In genomic region chr2:210267698-210268097, GRCh38 we compare ENCODE assay signal across 26 cellular contexts. TPM values are rescaled to one million over a fixed set of nuclear protein-coding genes. Genes with fewer than 3 reads are reported as not detected.
A peak's percentile ranks its signal among the peaks of the same experiment; 100 is the strongest.
DNase-seq lines count a peak whose midpoint lies in the region; ATAC-seq and TF ChIP-seq lines count a peak whose summit lies in the region.
"Had no signal": no experiment of that assay in that cellular context is flagged by ENCODE, and none has a peak within 500 bp of the region (broad histone marks: within the 10 kb centered on the region; RNA-seq: fewer than 3 reads in every experiment).

No MANE protein-coding gene starts in this region.

- no peak overlapping the region for H3K27ac ChIP-seq in spleen

- 86 to 94% (median 90%) methylated on average over 1 of the region's 1 CpG for WGBS in spleen, 5 donors

- ATAC-seq in GM18861 (IDR thresholded peaks at IDR 0.05; ENCODE audit: unreplicated experiment) (peak; percentile 71), GM19463 (IDR thresholded peaks at IDR 0.05; ENCODE audit: unreplicated experiment) (peak; percentile 57), HG03159 (IDR thresholded peaks at IDR 0.05; ENCODE audit: unreplicated experiment) (peak; percentile 65), GM19328 (IDR thresholded peaks at IDR 0.05; ENCODE audit: unreplicated experiment) (no peak)
- ATAC-seq: CD8-positive, alpha-beta T cell; Panc1; SK-N-SH treated with all-trans-retinoic acid at 6 μM for 48 hours had no signal

- no peaks in the 10 kb centered on the region for H3K9me3 ChIP-seq in spleen

- no peaks in the 10 kb centered on the region for H3K36me3 ChIP-seq in spleen

- TF ChIP-seq POLR2A in spleen (IDR thresholded peaks at IDR 0.05), result no peak

- DNase-seq in epithelial cell of proximal tubule (ENCODE audit: low read depth) (peak; percentile 10), spleen (no peak), NCI-H146 (lab: John Stamatoyannopoulos, UW) (no peak)
- no peak for DNase-seq in stimulated activated CD4-positive, alpha-beta T cell treated with anti-CD3 and anti-CD28 coated beads, Interleukin-2, amount 100 ng/mL, for 48 hours
- DNase-seq: 8988T; AML-193; C1 segment of cervical spinal cord; CD8-positive, alpha-beta T cell; DND-41; H7; KG1; NCI-H1092; NCI-H1436; NCI-H2029; NCI-H345; NCI-H524 treated with DMSO at 0.1 percent for 48 hours; NCI-H82; SIG-M5 had no signal

- no peaks in the 10 kb centered on the region for H3K27me3 ChIP-seq in spleen (replicated peaks in 1 of 7)

- H3K4me3 ChIP-seq in epithelial cell of proximal tubule (ENCODE audit: low read depth, low read length) (no peak overlapping the region), spleen (no peak overlapping the region)

- TF ChIP-seq CTCF in epithelial cell of proximal tubule (conservative IDR thresholded peaks at IDR 0.05; ENCODE audit: low read depth, low read length) (no peak), spleen (IDR thresholded peaks at IDR 0.05 in 8 of 11, conservative IDR thresholded peaks at IDR 0.05 in 3 of 11) (no peak)

- intact Hi-C loops in spleen (cut with DNase I; ENCODE audit: low total_unique reads), result no loop called here

- H3K4me1 ChIP-seq in spleen, result no peaks in the 10 kb centered on the region

RNA-seq across cellular contexts. Expression of gene ACADL, which starts 42.5 kb away (rescaled TPM):
- total RNA-seq in epithelial cell of proximal tubule, result 0.17 and 0.51 TPM in 2 replicates
- not detected for total RNA-seq in spleen
- under 1 TPM in 2 of 3 donors, not detected in 1; 0.07 to 0.32 TPM for polyA plus RNA-seq in spleen
- total RNA-seq: CD8-positive, alpha-beta T cell; H7; HT1080; T-helper 2 cell treated with Interferon-gamma antibody and Interleukin-4, amounts not matched to agents 100 ng/mL and 5 ng/mL, for 36 hours had no signal

RNA-seq across cellular contexts. Expression of gene MYL1, which starts 47.3 kb away (rescaled TPM):
- not detected in 2 replicates for total RNA-seq in epithelial cell of proximal tubule
- not detected for total RNA-seq in spleen
- polyA plus RNA-seq in spleen, result under 1 TPM in 2 of 3 donors, not detected in 1; 0.06 to 0.78 TPM
- total RNA-seq: CD8-positive, alpha-beta T cell; H7; HT1080; T-helper 2 cell treated with Interferon-gamma antibody and Interleukin-4, amounts not matched to agents 100 ng/mL and 5 ng/mL, for 36 hours had no signal
